ENCODE assay signal across 12 cellular contexts in the genomic region with DNA sequence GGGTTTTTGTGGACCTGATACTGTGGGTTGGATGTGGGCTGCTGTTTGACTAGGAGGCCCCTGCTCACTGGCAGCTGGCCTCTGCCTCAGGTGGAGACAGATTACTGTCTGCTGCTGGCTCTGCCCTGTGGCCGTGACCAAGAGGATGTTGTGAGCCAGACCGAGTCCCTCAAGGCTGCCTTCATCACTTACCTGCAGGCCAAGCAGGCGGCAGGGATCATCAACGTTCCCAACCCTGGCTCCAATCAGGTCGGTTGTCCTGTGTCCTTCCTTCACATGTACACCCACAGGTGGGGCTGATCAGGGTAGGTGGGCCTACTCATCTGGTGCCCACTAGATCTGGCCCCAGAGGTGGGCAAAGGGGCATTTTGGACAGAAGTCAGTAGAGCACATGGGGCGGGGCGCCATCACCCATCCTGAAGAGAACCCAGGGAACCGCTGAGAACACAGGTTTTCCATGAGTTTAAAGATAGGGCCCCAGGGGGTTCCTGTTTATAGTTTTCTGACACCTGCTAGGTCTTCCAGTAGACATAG. TPM values are rescaled to one million over a fixed set of nuclear protein-coding genes. Genes with fewer than 3 reads are reported as not detected.
A peak's percentile ranks its signal among the peaks of the same experiment; 100 is the strongest.
DNase-seq lines count a peak whose midpoint lies in the region; ATAC-seq, FAIRE-seq and TF ChIP-seq lines count a peak whose summit lies in the region.
"Had no signal": no experiment of that assay in that cellular context is flagged by ENCODE, and none has a peak within 500 bp of the region (broad histone marks: within the 10 kb centered on the region; RNA-seq: fewer than 3 reads in every experiment).

No MANE protein-coding gene starts in this region.

- no TSS peak for BruUV-seq in HepG2 (replicated peaks; lab: Mats Ljungman, UMichigan)

- peak overlapping the region; percentile 81 for H3K27ac Mint-ChIP-seq in activated B cell treated with CpG ODN at 0.5 μM for 24 hours
- H3K27ac Mint-ChIP-seq in stimulated activated naive CD8-positive, alpha-beta T cell treated with anti-CD3 and anti-CD28 coated beads, Interleukin-15, Interleukin-2, amounts not matched to agents 100 ng/mL and 50 ng/mL, for 24 hours = peak overlapping the region; percentile 70

- peaks cover 91% of the 10 kb centered on the region for H3K36me3 Mint-ChIP-seq in activated B cell treated with CpG ODN at 0.5 μM for 24 hours (ENCODE audit: low read depth)
- peaks cover 66% of the 10 kb centered on the region for H3K36me3 Mint-ChIP-seq in stimulated activated naive CD8-positive, alpha-beta T cell treated with anti-CD3 and anti-CD28 coated beads, Interleukin-15, Interleukin-2, amounts not matched to agents 100 ng/mL and 50 ng/mL, for 24 hours (ENCODE audit: low read depth)

- H3K4me2 ChIP-seq in SK-N-SH (no peak overlapping the region), HepG2 (ENCODE audit: low read depth, low read length) (0 out of 2 replicates have a peak overlapping the region, but pooled peaks have one; percentile 26)
- H3K4me2 ChIP-seq: GM23338 had no signal

- CTCF ChIA-PET in SK-N-SH (lab: Yijun Ruan, JAX) (interaction anchor here (0.6 to 2.5 kb wide), 5 partner anchors 13 to 147 kb away, joined by 3 to 9 read pairs (median 3); no protein-coding TSS in a partner anchor), activated B cell treated with CpG ODN at 0.5 μM for 24 hours (lab: Charles Lee) (interaction anchor here (1.7 to 3.4 kb wide), 2 partner anchors 123 to 135 kb away, joined by 5 to 15 read pairs; no protein-coding TSS in a partner anchor), HepG2 (lab: Yijun Ruan, JAX; ENCODE audit: low intra/inter-chr PET ratio, low total read pairs) (no interaction called here)

- no peaks in the 10 kb centered on the region for H3K9me3 Mint-ChIP-seq in activated B cell treated with CpG ODN at 0.5 μM for 24 hours
- no peaks in the 10 kb centered on the region for H3K9me3 Mint-ChIP-seq in stimulated activated naive CD8-positive, alpha-beta T cell treated with anti-CD3 and anti-CD28 coated beads, Interleukin-15, Interleukin-2, amounts not matched to agents 100 ng/mL and 50 ng/mL, for 24 hours
- H3K9me3 Mint-ChIP-seq: GM23338, IgD-negative memory B cell had no signal

- H3K4me3 ChIP-seq in SK-N-SH (ENCODE audit: low read depth in 2 of 2, low read length in 1 of 2) (no peak overlapping the region), HepG2 (replicated peaks in 1 of 3; ENCODE audit: insufficient read depth in 1 of 3, low read depth in 2 of 3, low read length in 3 of 3) (no peak overlapping the region)
- H3K4me3 ChIP-seq: GM23338, lung had no signal

- in situ Hi-C loops in HepG2 (cut with HindIII; ENCODE audit: extremely low pct_ligation_motif_present, low pct_unique_long_range_greater_than_20kb) = no loop called here

- H3K36me3 ChIP-seq in SK-N-SH (replicated peaks in 1 of 2; ENCODE audit: control insufficient read depth in 1 of 2, insufficient read depth in 2 of 2, low read length in 1 of 2) (peaks cover 30 to 77% of the 10 kb centered on the region in 2 experiments), HepG2 (replicated peaks in 1 of 2; ENCODE audit: control insufficient read depth in 1 of 2, insufficient read depth in 2 of 2, low read length in 2 of 2) (peaks cover 42 to 76% of the 10 kb centered on the region in 2 experiments; a peak in 4 of 5 replicates)

- H2AFZ ChIP-seq in SK-N-SH (ENCODE audit: low read depth) (no peak overlapping the region), HepG2 (ENCODE audit: low read length) (no peak overlapping the region)
- H2AFZ ChIP-seq: GM23338 had no signal

- H3K9me2 ChIP-seq in SK-N-SH = no peaks in the 10 kb centered on the region

- H4K20me1 ChIP-seq in SK-N-SH (ENCODE audit: insufficient read depth) (no peaks in the 10 kb centered on the region), HepG2 (ENCODE audit: insufficient read depth, low read length) (peaks cover 7% of the 10 kb centered on the region; the same call in 1 of the 2 replicates)

- H3K4me1 ChIP-seq in SK-N-SH (ENCODE audit: control insufficient read depth in 1 of 2, insufficient read depth in 2 of 2, low read depth in 1 of 2, low read length in 1 of 2) = peaks cover 0 to 54% of the 10 kb centered on the region in 2 experiments; a peak in 3 of 4 replicates
- peaks cover 26% of the 10 kb centered on the region for H3K4me1 ChIP-seq in HepG2 (ENCODE audit: insufficient read depth, low read length)

- TF ChIP-seq EP300 in SK-N-SH (IDR thresholded peaks at IDR 0.05; ENCODE audit: borderline replicate concordance in 1 of 2, low read depth in 1 of 2, low read length in 1 of 2) (no peak), HepG2 (IDR thresholded peaks at IDR 0.05; ENCODE audit: low read depth in 2 of 2, low read length in 2 of 2) (no peak), HepG2 (CRISPR knock-in tag; IDR thresholded peaks at IDR 0.05; ENCODE audit: borderline replicate concordance) (no peak)

- intact Hi-C loops in activated B cell treated with CpG ODN at 0.5 μM for 24 hours (cut with micrococcal nuclease) (loop anchor here (5.0 kb wide), 1 partner anchor 39 kb away; a partner anchor contains a TSS), HepG2 (cut with micrococcal nuclease; ENCODE audit: unreplicated experiment) (no loop called here)

- H3K27me3 ChIP-seq in SK-N-SH (ENCODE audit: insufficient read depth) = no peaks in the 10 kb centered on the region
- no peaks in the 10 kb centered on the region for H3K27me3 ChIP-seq in HepG2 (ENCODE audit: control insufficient read depth in 1 of 2, insufficient read depth in 2 of 2, low read length in 2 of 2)

- DNase-seq in SK-N-SH = no peak
- no peak for DNase-seq in activated B cell treated with CpG ODN at 0.5 μM for 24 hours
- DNase-seq in HepG2 (ENCODE audit: low spot score) = no peak
- DNase-seq in NCI-H1105 (lab: John Stamatoyannopoulos, UW) = no peak
- DNase-seq: activated CD4-positive, alpha-beta T cell treated with anti-CD3 and anti-CD28 coated beads for 4 hours had no signal

- no peak for FAIRE-seq in HepG2 (lab: Jason Lieb, UNC)

- H3K4me3 Mint-ChIP-seq in activated B cell treated with CpG ODN at 0.5 μM for 24 hours = no peak overlapping the region
- no peak overlapping the region for H3K4me3 Mint-ChIP-seq in stimulated activated naive CD8-positive, alpha-beta T cell treated with anti-CD3 and anti-CD28 coated beads, Interleukin-15, Interleukin-2, amounts not matched to agents 100 ng/mL and 50 ng/mL, for 24 hours
- H3K4me3 Mint-ChIP-seq: GM23338 had no signal

- no peak for TF ChIP-seq POLR2A in HepG2 (IDR thresholded peaks at IDR 0.05; ENCODE audit: insufficient read depth in 1 of 2, low read depth in 2 of 2, low read length in 2 of 2)

- ATAC-seq in SK-N-SH treated with all-trans-retinoic acid at 6 μM for 48 hours = no peak
- no peak for ATAC-seq in activated B cell treated with CpG ODN at 0.5 μM for 24 hours (ENCODE audit: low read depth)
- no peak; the same call in 2 of the 3 replicates for ATAC-seq in HepG2
- ATAC-seq in GM19452 (IDR thresholded peaks at IDR 0.05; ENCODE audit: unreplicated experiment) = no peak
- no peak for ATAC-seq in GM18870 (IDR thresholded peaks at IDR 0.05; ENCODE audit: unreplicated experiment)

- 93% methylated on average over 8 of the region's 8 CpGs for WGBS in SK-N-SH (ENCODE audit: low lambda C conversion rate)
- WGBS in HepG2 (ENCODE audit: low lambda C conversion rate) = 95% methylated on average over 4 of the region's 8 CpGs

- H3K9me3 ChIP-seq in SK-N-SH (no peaks in the 10 kb centered on the region), HepG2 (ENCODE audit: low read length) (no peaks in the 10 kb centered on the region)

- H3F3A ChIP-seq in SK-N-SH (replicated peaks; ENCODE audit: insufficient read depth) = peaks cover 30% of the 10 kb centered on the region

- no peaks in the 10 kb centered on the region for H3K27me3 Mint-ChIP-seq in activated B cell treated with CpG ODN at 0.5 μM for 24 hours
- no peaks in the 10 kb centered on the region for H3K27me3 Mint-ChIP-seq in stimulated activated naive CD8-positive, alpha-beta T cell treated with anti-CD3 and anti-CD28 coated beads, Interleukin-15, Interleukin-2, amounts not matched to agents 100 ng/mL and 50 ng/mL, for 24 hours
- H3K27me3 Mint-ChIP-seq: IgD-negative memory B cell had no signal

- POLR2A ChIA-PET in SK-N-SH (lab: Yijun Ruan, JAX) = interaction anchor here (0.7 to 1.0 kb wide), 2 partner anchors 9 to 89 kb away, joined by 4 read pairs; no protein-coding TSS in a partner anchor
- POLR2A ChIA-PET in activated B cell treated with CpG ODN at 0.5 μM for 24 hours (lab: Charles Lee) = interaction anchor here (0.7 to 1.7 kb wide), 2 partner anchors 24 to 36 kb away, joined by 3 to 4 read pairs; no protein-coding TSS in a partner anchor
- POLR2A ChIA-PET in HepG2 (lab: Yijun Ruan, JAX) = no interaction called here

- peak overlapping the region; percentile 52 to 94; a peak in 3 of 4 replicates for H3K27ac ChIP-seq in SK-N-SH (ENCODE audit: low read depth in 2 of 2, low read length in 1 of 2)
- no peak overlapping the region for H3K27ac ChIP-seq in HepG2 (ENCODE audit: extremely low read length, insufficient read depth, low read length)

- H3K9ac ChIP-seq in SK-N-SH = no peak overlapping the region
- no peak overlapping the region for H3K9ac ChIP-seq in HepG2 (ENCODE audit: insufficient read depth, low read depth, low read length)

- TF ChIP-seq RAD21 in SK-N-SH (IDR thresholded peaks at IDR 0.05; ENCODE audit: low read length) (no peak), HepG2 (CRISPR knock-in tag; IDR thresholded peaks at IDR 0.05) (no peak)

- TF ChIP-seq CTCF in SK-N-SH (IDR thresholded peaks at IDR 0.05) (no peak), activated B cell treated with CpG ODN at 0.5 μM for 24 hours (IDR thresholded peaks at IDR 0.05) (no peak), HepG2 (CRISPR knock-in tag; IDR thresholded peaks at IDR 0.05) (no peak)

- H3K79me2 ChIP-seq in SK-N-SH (ENCODE audit: insufficient read depth) (peaks cover 3% of the 10 kb centered on the region; the same call in 1 of the 2 replicates), HepG2 (ENCODE audit: insufficient read depth, low read length) (no peaks in the 10 kb centered on the region)

- peaks cover 7% of the 10 kb centered on the region for H3K4me1 Mint-ChIP-seq in activated B cell treated with CpG ODN at 0.5 μM for 24 hours
- H3K4me1 Mint-ChIP-seq in stimulated activated naive CD8-positive, alpha-beta T cell treated with anti-CD3 and anti-CD28 coated beads, Interleukin-15, Interleukin-2, amounts not matched to agents 100 ng/mL and 50 ng/mL, for 24 hours (ENCODE audit: low read depth) = peaks cover 10% of the 10 kb centered on the region

RNA-seq across cellular contexts. Expression of a gene that starts 37.2 kb away (rescaled TPM):
- 54.1 and 56.4 TPM in 2 replicates for polyA plus RNA-seq in SK-N-SH (2012; rRNA removed)
- 13.7 and 23.4 TPM in 2 replicates for polyA plus RNA-seq in SK-N-SH (2012; cell fraction: cytosol; rRNA removed)
- polyA plus RNA-seq in SK-N-SH (2012; cell fraction: nucleus; rRNA removed) = 205 and 268 TPM in 2 replicates
- total RNA-seq in activated B cell treated with CpG ODN at 0.5 μM for 24 hours = 109 and 121 TPM in 2 replicates
- total RNA-seq in HepG2 (2016; rRNA removed; fragmentation: Illumina TruSeq; extraction: Trizol) = 10.1 and 16.7 TPM in 2 replicates
- 7.6 and 9.2 TPM in 2 replicates for total RNA-seq in HepG2 (2016; cell fraction: cytosol; rRNA removed; fragmentation: Illumina TruSeq; extraction: Trizol; ENCODE audit: low read depth)
- 11.2 and 19.1 TPM in 2 replicates for total RNA-seq in HepG2 (2016; cell fraction: insoluble cytoplasmic fraction; rRNA removed; fragmentation: Illumina TruSeq; extraction: Trizol)
- total RNA-seq in HepG2 (2016; cell fraction: membrane; rRNA removed; fragmentation: Illumina TruSeq; extraction: Trizol) = 9.9 and 11.1 TPM in 2 replicates
- total RNA-seq in HepG2 (2016; cell fraction: nucleus; rRNA removed; fragmentation: Illumina TruSeq; extraction: Trizol) = 17.0 and 18.5 TPM in 2 replicates
- 17.0 and 21.0 TPM in 2 replicates for polyA plus RNA-seq in HepG2 (2011; rRNA removed)
- 10.1 and 18.8 TPM in 2 replicates for polyA plus RNA-seq in HepG2 (2011; cell fraction: cytosol; rRNA removed)
- 96.3 and 129 TPM in 2 replicates for polyA plus RNA-seq in HepG2 (2011; cell fraction: nucleus; rRNA removed)
- polyA plus RNA-seq in HepG2 (2012) = 7.7 and 12.7 TPM in 2 replicates
- 3.5 and 3.6 TPM in 2 replicates for polyA plus RNA-seq in HepG2 (2016; cell fraction: cytosol; fragmentation: Illumina TruSeq; extraction: Trizol; ENCODE audit: low read depth)
- 11.1 and 12.0 TPM in 2 replicates for polyA plus RNA-seq in HepG2 (2016; cell fraction: insoluble cytoplasmic fraction; fragmentation: Illumina TruSeq; extraction: Trizol; ENCODE audit: low read depth)
- polyA plus RNA-seq in HepG2 (2016; cell fraction: membrane; fragmentation: Illumina TruSeq; extraction: Trizol; ENCODE audit: low read depth) = 6.7 and 7.4 TPM in 2 replicates
- polyA plus RNA-seq in HepG2 (2016; cell fraction: nucleus; fragmentation: Illumina TruSeq; extraction: Trizol; ENCODE audit: insufficient read depth, low read depth) = 36.9 and 37.2 TPM in 2 replicates
- 46.0 and 46.5 TPM in 2 replicates for polyA minus RNA-seq in HepG2 (2011; rRNA and poly(A)+ RNA removed; ENCODE audit: low replicate concordance)
- polyA minus RNA-seq in HepG2 (2011; cell fraction: cytosol; rRNA and poly(A)+ RNA removed) = 6.1 and 9.8 TPM in 2 replicates
- 14.4 and 22.9 TPM in 2 replicates for polyA minus RNA-seq in HepG2 (2011; cell fraction: nucleus; rRNA and poly(A)+ RNA removed)
